ENCODE assay signal across 9 cellular contexts in genomic region chr4:17781072-17781830, GRCh38. TPM values are rescaled to one million over a fixed set of nuclear protein-coding genes. Genes with fewer than 3 reads are reported as not detected.
DNase-seq lines count a peak whose midpoint lies in the region; ATAC-seq lines count a peak whose summit lies in the region.
"Had no signal": no experiment of that assay in that cellular context is flagged by ENCODE, and none has a peak within 500 bp of the region (broad histone marks: within the 10 kb centered on the region; RNA-seq: fewer than 3 reads in every experiment).

TSS of gene FAM184B (minus strand) at chr4:17781621. CDS start at chr4:17781299, 322 bp downstream.

- H3K27ac Mint-ChIP-seq in activated T-helper 17 cell treated with anti-CD3 and anti-CD28 coated beads, Interleukin-2, amount 50 U/mL, for 72 hours, result no peak within 1 kb of the TSS
- H3K27ac Mint-ChIP-seq: CD4-positive, CD25-positive, alpha-beta regulatory T cell had no signal

- peaks cover 31% of the 10 kb centered on the region for H3K27me3 Mint-ChIP-seq in activated T-helper 17 cell treated with anti-CD3 and anti-CD28 coated beads, Interleukin-2, amount 50 U/mL, for 72 hours

- H3K4me1 Mint-ChIP-seq in activated T-helper 17 cell treated with anti-CD3 and anti-CD28 coated beads, Interleukin-2, amount 50 U/mL, for 72 hours, result peaks cover 8% of the 10 kb centered on the region

- H3K27ac ChIP-seq in iPS DF 6.9 (ENCODE audit: low read length), result no peak within 1 kb of the TSS
- H3K27ac ChIP-seq in skeletal muscle tissue (ENCODE audit: low read depth, low read length), result no peak within 1 kb of the TSS

- H3K27me3 ChIP-seq in iPS DF 6.9 (ENCODE audit: control insufficient read depth, insufficient read depth, low read length) (peaks cover 28% of the 10 kb centered on the region; the same call in 1 of the 2 replicates), skeletal muscle tissue (ENCODE audit: control insufficient read depth in 3 of 3, insufficient read depth in 3 of 3, low read length in 3 of 3) (peaks cover 6 to 24% (median 12%) of the 10 kb centered on the region in 3 donors)

- ATAC-seq in activated T-helper 17 cell treated with anti-CD3 and anti-CD28 coated beads, Interleukin-2, amount 50 U/mL, for 72 hours (replicated peaks), result no peak
- ATAC-seq in HG03378 (IDR thresholded peaks at IDR 0.05; ENCODE audit: unreplicated experiment) (no peak), GM21576 (IDR thresholded peaks at IDR 0.05; ENCODE audit: unreplicated experiment) (no peak)

- H3K4me3 Mint-ChIP-seq in activated T-helper 17 cell treated with anti-CD3 and anti-CD28 coated beads, Interleukin-2, amount 50 U/mL, for 72 hours, result peak within 1 kb of the TSS; percentile 15

- peak within 1 kb of the TSS; percentile 38 to 64 (median 46) for H3K9ac ChIP-seq in skeletal muscle tissue (ENCODE audit: low read depth in 1 of 3, low read length in 3 of 3)

- DNase-seq in NCI-H146 (lab: John Stamatoyannopoulos, UW), result peak; percentile 57
- no peak for DNase-seq in NCI-H146 treated with DMSO at 0.1 percent for 48 hours (lab: John Stamatoyannopoulos, UW; ENCODE audit: unreplicated experiment)
- no peak for DNase-seq in iPS DF 6.9 (ENCODE audit: low read depth, low spot score)
- DNase-seq in middle frontal gyrus (ENCODE audit: extremely low spot score, low spot score), result no peak
- DNase-seq: CD4-positive, CD25-positive, alpha-beta regulatory T cell had no signal

- peaks cover 8% of the 10 kb centered on the region for H3K36me3 Mint-ChIP-seq in activated T-helper 17 cell treated with anti-CD3 and anti-CD28 coated beads, Interleukin-2, amount 50 U/mL, for 72 hours (ENCODE audit: low read depth)

- no peaks in the 10 kb centered on the region for H3K9me3 Mint-ChIP-seq in activated T-helper 17 cell treated with anti-CD3 and anti-CD28 coated beads, Interleukin-2, amount 50 U/mL, for 72 hours
- H3K9me3 Mint-ChIP-seq: CD4-positive, CD25-positive, alpha-beta regulatory T cell had no signal

- peaks cover 3% of the 10 kb centered on the region; the same call in 1 of the 2 replicates for H3K4me1 ChIP-seq in iPS DF 6.9 (ENCODE audit: control insufficient read depth, insufficient read depth, low read length)
- peaks cover 12 to 25% (median 16%) of the 10 kb centered on the region in 3 donors for H3K4me1 ChIP-seq in skeletal muscle tissue (ENCODE audit: control insufficient read depth in 3 of 3, insufficient read depth in 3 of 3, low read length in 3 of 3)

- WGBS in iPS DF 6.9 (ENCODE audit: insufficient coverage, insufficient read length), result no CpG with 5 or more reads among the region's 75 CpGs

- H3K36me3 ChIP-seq in iPS DF 6.9 (ENCODE audit: control insufficient read depth, insufficient read depth, low read length) (no peaks in the 10 kb centered on the region), skeletal muscle tissue (ENCODE audit: control insufficient read depth in 3 of 3, insufficient read depth in 3 of 3, low read length in 3 of 3) (no peaks in the 10 kb centered on the region)

- H3K4me3 ChIP-seq in iPS DF 6.9 (ENCODE audit: low read length) (peak within 1 kb of the TSS; percentile 27; the same call in 1 of the 2 replicates), skeletal muscle tissue (ENCODE audit: low read length in 3 of 3) (peak within 1 kb of the TSS; percentile 72 to 75 (median 73))

- H3K9me3 ChIP-seq in iPS DF 6.9 (ENCODE audit: control insufficient read depth, insufficient read depth, low read length), result no peaks in the 10 kb centered on the region
- H3K9me3 ChIP-seq in skeletal muscle tissue (ENCODE audit: control insufficient read depth in 3 of 3, low read length in 3 of 3), result no peaks in the 10 kb centered on the region

RNA-seq across cellular contexts. Expression of gene FAM184B, which starts in this region (rescaled TPM):
- total RNA-seq in activated T-helper 17 cell treated with anti-CD3 and anti-CD28 coated beads, Interleukin-2, amount 50 U/mL, for 72 hours, result not detected
- total RNA-seq in skeletal muscle tissue, result 4.2 TPM
- total RNA-seq: CD4-positive, CD25-positive, alpha-beta regulatory T cell had no signal
